ENCODE assay signal across 35 cellular contexts in genomic region chr2:240126731-240127130, GRCh38. TPM values are rescaled to one million over a fixed set of nuclear protein-coding genes. Genes with fewer than 3 reads are reported as not detected.
"Had no signal": no experiment of that assay in that cellular context is flagged by ENCODE, and none has a peak within 500 bp of the region (broad histone marks: within the 10 kb centered on the region; RNA-seq: fewer than 3 reads in every experiment).

No MANE protein-coding gene starts in this region.

- H3K27ac Mint-ChIP-seq: activated CD4-positive, alpha-beta T cell treated with anti-CD3 and anti-CD28 coated beads for 36 hours; activated naive CD8-positive, alpha-beta T cell; activated T-helper 2 cell treated with anti-CD3 and anti-CD28 coated beads, Interferon-gamma antibody, Interleukin-2, Interleukin-4, amounts not matched to agents 10 μg/mL and 5 μg/mL and 100 μg/mL, durations not matched to agents 14 hours and 24 hours and 36 hours; effector memory CD8-positive, alpha-beta T cell; immature natural killer cell; natural killer cell treated with Interleukin-12 subunit alpha and Interleukin-12 subunit beta and Interleukin-15 and Interleukin-18, amount 100 ng/mL, for 72 hours; progenitor cell of endocrine pancreas had no signal

- H3K9me3 Mint-ChIP-seq: activated T-helper 2 cell treated with anti-CD3 and anti-CD28 coated beads, Interferon-gamma antibody, Interleukin-2, Interleukin-4, amounts not matched to agents 10 μg/mL and 5 μg/mL and 100 μg/mL, durations not matched to agents 14 hours and 24 hours and 36 hours; effector memory CD8-positive, alpha-beta T cell; immature natural killer cell; natural killer cell treated with Interleukin-12 subunit alpha and Interleukin-12 subunit beta and Interleukin-15 and Interleukin-18, amount 100 ng/mL, for 72 hours had no signal

- H3K4me1 ChIP-seq: body of pancreas, colonic mucosa, esophagus muscularis mucosa, foreskin keratinocyte, heart left ventricle, sigmoid colon, tibial artery had no signal

- ATAC-seq: activated CD4-positive, alpha-beta T cell treated with anti-CD3 and anti-CD28 coated beads for 36 hours; effector memory CD8-positive, alpha-beta T cell; foreskin keratinocyte; heart left ventricle; left lobe of liver; mucosa of descending colon; natural killer cell treated with Interleukin-12 subunit alpha and Interleukin-12 subunit beta and Interleukin-15 and Interleukin-18, amount 100 ng/mL, for 72 hours had no signal

- H3K27ac ChIP-seq: body of pancreas, colonic mucosa, dorsolateral prefrontal cortex, esophagus muscularis mucosa, foreskin keratinocyte, heart left ventricle, sigmoid colon, suprapubic skin, tibial artery had no signal

- H3K27me3 Mint-ChIP-seq: activated CD4-positive, alpha-beta T cell treated with anti-CD3 and anti-CD28 coated beads for 36 hours; activated naive CD8-positive, alpha-beta T cell; effector memory CD8-positive, alpha-beta T cell; natural killer cell treated with Interleukin-12 subunit alpha and Interleukin-12 subunit beta and Interleukin-15 and Interleukin-18, amount 100 ng/mL, for 72 hours; progenitor cell of endocrine pancreas had no signal

- DNase-seq: activated CD4-positive, alpha-beta T cell treated with anti-CD3 and anti-CD28 coated beads for 36 hours; activated CD4-positive, alpha-beta T cell treated with anti-CD3 and anti-CD28 coated beads, Interleukin-2, amount 50 U/mL, for 48 hours; activated CD4-positive, CD25-positive, alpha-beta regulatory T cell; body of pancreas; cerebellar nuclear complex; colonic mucosa; effector memory CD8-positive, alpha-beta T cell; foreskin keratinocyte; heart left ventricle; hypothalamus; immature natural killer cell; mesendoderm; mucosa of descending colon; sigmoid colon; stimulated activated CD4-positive, alpha-beta T cell treated with anti-CD3 and anti-CD28 coated beads, Interleukin-15, amount 100 ng/mL, for 24 hours; stimulated activated naive CD4-positive, alpha-beta T cell; T-helper 1 cell had no signal

- H3K4me3 ChIP-seq: body of pancreas, colonic mucosa, dorsolateral prefrontal cortex, esophagus muscularis mucosa, heart left ventricle, lung, mucosa of descending colon, sigmoid colon, smooth muscle cell, suprapubic skin, tibial artery had no signal

- H3K4me1 Mint-ChIP-seq: immature natural killer cell had no signal

- H3K4me3 Mint-ChIP-seq: activated CD4-positive, alpha-beta T cell treated with anti-CD3 and anti-CD28 coated beads for 36 hours; activated naive CD8-positive, alpha-beta T cell; effector memory CD8-positive, alpha-beta T cell; immature natural killer cell; natural killer cell treated with Interleukin-12 subunit alpha and Interleukin-12 subunit beta and Interleukin-15 and Interleukin-18, amount 100 ng/mL, for 72 hours had no signal

- H3K27me3 ChIP-seq: body of pancreas, colonic mucosa, dorsolateral prefrontal cortex, esophagus muscularis mucosa, foreskin keratinocyte, heart left ventricle, sigmoid colon, suprapubic skin, tibial artery had no signal

- H3K9me3 ChIP-seq: body of pancreas, colonic mucosa, esophagus muscularis mucosa, heart left ventricle, mucosa of descending colon, sigmoid colon, suprapubic skin had no signal

RNA-seq across cellular contexts. Expression of gene OTOS, which starts 13.7 kb away (rescaled TPM):
- total RNA-seq: activated CD4-positive, alpha-beta T cell treated with anti-CD3 and anti-CD28 coated beads for 36 hours; activated CD8-positive, alpha-beta memory T cell treated with anti-CD3 and anti-CD28 coated beads for 36 hours; activated T-helper 2 cell treated with anti-CD3 and anti-CD28 coated beads, Interferon-gamma antibody, Interleukin-2, Interleukin-4, amounts not matched to agents 10 μg/mL and 5 μg/mL and 100 μg/mL, durations not matched to agents 14 hours and 24 hours and 36 hours; aorta; body of pancreas; colonic mucosa; esophagus muscularis mucosa; foreskin keratinocyte; kidney epithelial cell; left lobe of liver; lung; mucosa of descending colon; myocyte; natural killer cell treated with Interleukin-12 subunit alpha and Interleukin-12 subunit beta and Interleukin-15 and Interleukin-18, amount 100 ng/mL, for 72 hours; omental fat pad; progenitor cell of endocrine pancreas; renal cortical epithelial cell; sigmoid colon; smooth muscle cell; suprapubic skin; urinary bladder had no signal
- polyA plus RNA-seq: aorta, foreskin keratinocyte, heart left ventricle, immature natural killer cell, lung, sigmoid colon, smooth muscle cell, urinary bladder had no signal
